ENCODE assay signal across 6 cellular contexts in the genomic region with DNA sequence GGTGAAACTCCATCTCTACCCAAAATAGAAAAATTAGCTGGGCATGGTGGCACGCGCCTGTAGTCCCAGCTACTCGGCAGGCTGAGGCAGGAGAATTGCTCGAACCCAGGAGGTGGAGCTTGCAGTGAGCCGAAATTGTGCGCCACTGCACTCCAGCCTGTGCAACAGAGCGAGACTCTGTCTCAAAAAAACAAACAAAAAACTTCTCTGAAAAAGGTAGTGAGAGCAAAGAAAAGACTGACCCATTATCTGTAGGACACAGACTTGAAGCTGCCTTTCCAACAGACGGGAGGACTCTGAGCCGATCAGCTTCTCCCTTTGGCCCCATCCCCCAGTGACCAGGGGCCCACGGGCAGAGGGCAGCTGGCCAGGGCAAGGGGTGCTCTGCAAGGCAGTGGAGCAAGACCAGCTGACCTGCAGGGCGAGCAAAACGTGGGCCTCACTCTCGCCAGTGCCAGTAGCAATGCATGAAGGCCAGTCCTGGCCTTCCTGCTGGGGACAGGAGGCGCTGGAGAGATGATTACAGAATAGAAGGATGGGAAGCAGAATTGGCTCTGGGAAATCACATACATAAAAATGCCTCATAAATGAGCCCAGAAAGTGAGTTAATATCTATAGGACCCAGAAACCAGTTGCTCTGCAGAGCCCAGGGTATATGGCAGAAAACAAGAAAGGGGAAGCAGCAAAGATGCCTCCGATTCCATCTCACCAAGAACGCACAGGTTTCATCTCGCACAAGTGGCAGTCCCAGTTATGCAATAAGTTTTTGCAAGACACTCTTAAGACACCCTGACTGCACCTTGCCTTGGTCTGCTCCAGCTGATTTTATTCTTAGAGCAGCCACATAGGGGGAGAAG. TPM values are rescaled to one million over a fixed set of nuclear protein-coding genes. Genes with fewer than 3 reads are reported as not detected.
DNase-seq lines count a peak whose midpoint lies in the region; ATAC-seq, FAIRE-seq and TF ChIP-seq lines count a peak whose summit lies in the region.

No MANE protein-coding gene starts in this region.

- no peak overlapping the region for H4K91ac ChIP-seq in IMR-90 (ENCODE audit: insufficient read depth, low read depth, low read length)

- no peak; the same call in 1 of the 2 replicates for TF ChIP-seq POLR2A in IMR-90 (IDR thresholded peaks at IDR 0.05; ENCODE audit: low read depth, low read length)
- no peak for TF ChIP-seq POLR2A in K562 (conservative IDR thresholded peaks at IDR 0.05)
- TF ChIP-seq POLR2A in prostate gland (IDR thresholded peaks at IDR 0.05) = no peak

- TF ChIP-seq RAD21 in IMR-90 (IDR thresholded peaks at IDR 0.05; ENCODE audit: low read length) = no peak
- TF ChIP-seq RAD21 in K562 (CRISPR knock-in tag; conservative IDR thresholded peaks at IDR 0.05 in 1 of 2, IDR thresholded peaks at IDR 0.05 in 1 of 2) = no peak

- H3K79me1 ChIP-seq in IMR-90 (ENCODE audit: low read depth in 1 of 2, low read length in 2 of 2) = peaks cover 13 to 64% of the 10 kb centered on the region in 2 experiments; a peak in 3 of 4 replicates

- no peak for TF ChIP-seq CTCF in IMR-90 (conservative IDR thresholded peaks at IDR 0.05; ENCODE audit: low read depth, low read length)
- no peak; a peak in 1 of 6 replicates for TF ChIP-seq CTCF in K562 (IDR thresholded peaks at IDR 0.05 in 2 of 3, conservative IDR thresholded peaks at IDR 0.05 in 1 of 3; ENCODE audit: insufficient read depth in 2 of 3, low read depth in 1 of 3, low read length in 3 of 3)
- no peak for TF ChIP-seq CTCF in prostate gland (IDR thresholded peaks at IDR 0.05)

- H2AK5ac ChIP-seq in IMR-90 (ENCODE audit: low read depth, low read length) = peak overlapping the region; percentile 72

- dilution Hi-C loops in IMR-90 (cut with HindIII; ENCODE audit: low sequenced_read_pairs, unreplicated experiment) = no loop called here

- H3K79me2 ChIP-seq in K562 (ENCODE audit: control insufficient read depth, insufficient read depth, low read length) = peaks cover 72% of the 10 kb centered on the region

- 60% methylated on average over 3 of the region's 17 CpGs; no CpG with 5 or more reads in 1 of the 2 experiments for WGBS in IMR-90 (ENCODE audit: extremely low coverage in 2 of 2, insufficient read length in 1 of 2), 2 experiments
- WGBS in K562 (ENCODE audit: insufficient coverage, low coverage, missing lambda C conversion rate) = 70% methylated on average over 15 of the region's 17 CpGs
- WGBS in prostate gland = 72% methylated on average over 17 of the region's 17 CpGs

- H3K14ac ChIP-seq in IMR-90 (replicated peaks; ENCODE audit: low read depth, low read length) = peak overlapping the region; percentile 76

- no peak overlapping the region for H2AFZ ChIP-seq in IMR-90 (replicated peaks; ENCODE audit: low read length, poor library complexity)
- no peak overlapping the region for H2AFZ ChIP-seq in K562 (ENCODE audit: low read depth, low read length)

- DNase-seq in IMR-90 (no peak), K562 (ENCODE audit: extremely low read depth in 1 of 4, low spot score in 3 of 4) (no peak), prostate gland (ENCODE audit: low spot score) (no peak), HuH-7 (ENCODE audit: low spot score) (no peak)

- ATAC-seq in IMR-90 (ENCODE audit: low read depth) = no peak
- ATAC-seq in K562 = no peak
- no peak for ATAC-seq in GM19023 (IDR thresholded peaks at IDR 0.05; ENCODE audit: unreplicated experiment)
- ATAC-seq in HG02588 (IDR thresholded peaks at IDR 0.05; ENCODE audit: unreplicated experiment) = no peak

- peak overlapping the region; percentile 90 for H2BK5ac ChIP-seq in IMR-90 (ENCODE audit: low read depth, low read length, poor library complexity, severe bottlenecking)

- H3K4me2 ChIP-seq in IMR-90 (ENCODE audit: low read depth, low read length) = peak overlapping the region; percentile 90
- H3K4me2 ChIP-seq in K562 (ENCODE audit: insufficient read depth, low read length) = peak overlapping the region; percentile 95

- no peak overlapping the region for H2BK120ac ChIP-seq in IMR-90 (ENCODE audit: low read depth, low read length)

- peak overlapping the region; percentile 96 for H3K4ac ChIP-seq in IMR-90 (ENCODE audit: low read depth, low read length)

- H3K27ac ChIP-seq in IMR-90 (ENCODE audit: insufficient read depth, low read length) (peak overlapping the region; percentile 84), K562 (ENCODE audit: extremely low read depth, low read depth, low read length) (no peak overlapping the region; the same call in 2 of the 3 replicates), prostate gland (peak overlapping the region; percentile 63 to 69)

- no peak for FAIRE-seq in K562 (lab: Jason Lieb, UNC)

- no peak overlapping the region; a peak in 1 of 4 replicates for H4K8ac ChIP-seq in IMR-90 (ENCODE audit: low read depth in 2 of 2, low read length in 2 of 2)

- H3K23ac ChIP-seq in IMR-90 (ENCODE audit: low read depth, low read length) = peak overlapping the region; percentile 61; the same call in 1 of the 2 replicates

- no peak overlapping the region for H3K18ac ChIP-seq in IMR-90 (ENCODE audit: low read depth, low read length)

- H3K9me3 ChIP-seq in IMR-90 (ENCODE audit: control insufficient read depth, insufficient read depth, low read length) (no peaks in the 10 kb centered on the region), K562 (replicated peaks; ENCODE audit: control insufficient read depth, insufficient read depth, low read depth, low read length) (no peaks in the 10 kb centered on the region), prostate gland (no peaks in the 10 kb centered on the region)

- H3K56ac ChIP-seq in IMR-90 (ENCODE audit: extremely low read depth, insufficient read depth, low read length) = no peak overlapping the region

- H3K27me3 ChIP-seq in IMR-90 (ENCODE audit: control insufficient read depth, insufficient read depth, low read length) (no peaks in the 10 kb centered on the region), K562 (ENCODE audit: control insufficient read depth in 2 of 2, insufficient read depth in 2 of 2, low read length in 2 of 2) (no peaks in the 10 kb centered on the region; a peak in 1 of 5 replicates), prostate gland (replicated peaks; ENCODE audit: insufficient read depth) (no peaks in the 10 kb centered on the region)

- peak overlapping the region; percentile 95 for H3K4me3 ChIP-seq in IMR-90 (ENCODE audit: insufficient read depth, low read depth, low read length)
- H3K4me3 ChIP-seq in K562 = peak overlapping the region; percentile 71; the same call in 1 of the 2 replicates
- peak overlapping the region in 1 of 2 donors; percentile 60 for H3K4me3 ChIP-seq in prostate gland

- H3K36me3 ChIP-seq in IMR-90 (ENCODE audit: control insufficient read depth, insufficient read depth, low read length) = peaks cover 36% of the 10 kb centered on the region
- H3K36me3 ChIP-seq in K562 (ENCODE audit: control insufficient read depth, insufficient read depth, low read length) = peaks cover 42% of the 10 kb centered on the region; the same call in 2 of the 3 replicates
- no peaks in the 10 kb centered on the region for H3K36me3 ChIP-seq in prostate gland

- H3K9ac ChIP-seq in IMR-90 (ENCODE audit: low read depth, low read length) (peak overlapping the region; percentile 94; the same call in 1 of the 2 replicates), K562 (ENCODE audit: insufficient read depth in 1 of 2, low read depth in 2 of 2, low read length in 2 of 2) (peak overlapping the region in 1 of 2 experiments; percentile 99; a peak in 2 of 4 replicates)

- H4K20me1 ChIP-seq in IMR-90 (ENCODE audit: insufficient read depth, low read length) = peaks cover 63% of the 10 kb centered on the region
- H4K20me1 ChIP-seq in K562 (replicated peaks; ENCODE audit: control insufficient read depth, insufficient read depth, low read length) = peaks cover 14% of the 10 kb centered on the region; the same call in 1 of the 2 replicates

- peak overlapping the region; percentile 99 for H2AK9ac ChIP-seq in IMR-90 (replicated peaks; ENCODE audit: low read depth, low read length, poor library complexity)

- H3K9me1 ChIP-seq in IMR-90 (ENCODE audit: insufficient read depth, low read length) = peaks cover 25% of the 10 kb centered on the region
- no peaks in the 10 kb centered on the region for H3K9me1 ChIP-seq in K562 (ENCODE audit: control insufficient read depth, insufficient read depth, low read length)

- H2BK20ac ChIP-seq in IMR-90 (ENCODE audit: low read depth, low read length) = no peak overlapping the region

- TF ChIP-seq EP300 in K562 (IDR thresholded peaks at IDR 0.05; ENCODE audit: low read length) = no peak

- peaks cover 28% of the 10 kb centered on the region for H3K4me1 ChIP-seq in IMR-90 (ENCODE audit: control insufficient read depth, insufficient read depth, low read length)
- H3K4me1 ChIP-seq in K562 (replicated peaks in 1 of 2; ENCODE audit: control insufficient read depth in 2 of 2, insufficient read depth in 2 of 2, low read length in 2 of 2) = peaks cover 40 to 71% of the 10 kb centered on the region in 2 experiments
- H3K4me1 ChIP-seq in prostate gland (replicated peaks) = peaks cover 3% of the 10 kb centered on the region

- intact Hi-C loops in IMR-90 (cut with micrococcal nuclease) = no loop called here
- intact Hi-C loops in K562 (cut with micrococcal nuclease) = no loop called here
- intact Hi-C loops in prostate gland (cut with DNase I) = no loop called here

- CTCF ChIA-PET in IMR-90 (lab: Yijun Ruan, JAX) (interaction anchor here (0.8 to 2.7 kb wide), 3 partner anchors 12 to 25 kb away, joined by 3 to 11 read pairs (median 3); no protein-coding TSS in a partner anchor), K562 (lab: Yijun Ruan, JAX; ENCODE audit: low intra/inter-chr PET ratio) (no interaction called here)

- POLR2A ChIA-PET in IMR-90 (lab: Charles Lee; ENCODE audit: unreplicated experiment) = no interaction called here
- POLR2A ChIA-PET in K562 (lab: Yijun Ruan, JAX) = interaction anchor here (0.6 to 9.0 kb wide), 10 partner anchors 10 to 1193 kb away, joined by 3 to 109 read pairs (median 4); no protein-coding TSS in a partner anchor

- in situ Hi-C loops in IMR-90 (cut with MboI; ENCODE audit: low sequenced_read_pairs) = no loop called here
- in situ Hi-C loops in K562 (cut with MboI) = no loop called here

- no peak overlapping the region for H2BK15ac ChIP-seq in IMR-90 (ENCODE audit: low read depth, low read length)

- BruUV-seq in IMR-90 (replicated peaks; lab: Mats Ljungman, UMichigan) = no TSS peak
- BruUV-seq in K562 (replicated peaks; lab: Mats Ljungman, UMichigan) = no TSS peak

- H4K5ac ChIP-seq in IMR-90 (ENCODE audit: low read depth, low read length) = no peak overlapping the region

RNA-seq across cellular contexts. Expression of a gene that starts 2.8 kb away (rescaled TPM):
- total RNA-seq in IMR-90 (2012; rRNA removed) (107 and 125 TPM in 2 replicates), K562 (2014; rRNA removed) (39.1 and 40.0 TPM in 2 replicates), K562 (2014; rRNA removed; fragmentation: Illumina TruSeq; extraction: Trizol) (7.2 and 11.5 TPM in 2 replicates), K562 (2015; rRNA removed; fragmentation: Illumina TruSeq; extraction: Trizol) (12.7 and 12.9 TPM in 2 replicates), K562 (2021) (65.0 and 69.6 TPM in 2 replicates), prostate gland (100 to 1,000 TPM in 1 of 2 donors, 10 to 100 TPM in 1; 38.8 to 104 TPM)
- polyA plus RNA-seq in IMR-90 (2012; rRNA removed) (209 and 216 TPM in 2 replicates), K562 (2011; rRNA removed) (16.4 and 34.2 TPM in 2 replicates), K562 (2014; fragmentation: Illumina TruSeq; extraction: Trizol) (41.0 and 45.1 TPM in 2 replicates), K562 (2014; fragmentation: Nextera tagmentation; extraction: Ambion mirVana) (under 1 TPM; 0.46 to 0.59 TPM), K562 (2014; rRNA removed) (26.8 and 27.3 TPM in 2 replicates)
- polyA plus RNA-seq in IMR-90 (2012; cell fraction: cytosol; rRNA removed) = 259 and 358 TPM in 2 replicates
- 267 and 410 TPM in 2 replicates for polyA plus RNA-seq in IMR-90 (2012; cell fraction: nucleus; rRNA removed; ENCODE audit: low replicate concordance)
- 20.8 and 92.1 TPM in 2 replicates for total RNA-seq in K562 (2011; cell fraction: chromatin; rRNA removed; ENCODE audit: low replicate concordance)
- total RNA-seq in K562 (2011; cell fraction: nucleolus; rRNA removed) = 57.7 and 64.3 TPM in 2 replicates
- total RNA-seq in K562 (2011; cell fraction: nucleoplasm; rRNA removed) = 24.2 and 37.8 TPM in 2 replicates
- 30.6 and 56.6 TPM in 2 replicates for polyA plus RNA-seq in K562 (2011; cell fraction: cytosol; rRNA removed)
- 30.2 and 48.9 TPM in 2 replicates for polyA plus RNA-seq in K562 (2011; cell fraction: nucleus; rRNA removed)
- polyA plus RNA-seq in K562 (2012) = 38.5 and 52.8 TPM in 2 replicates
- 26.8 and 39.2 TPM in 2 replicates for polyA minus RNA-seq in K562 (2011; rRNA and poly(A)+ RNA removed)
- 50.9 and 64.3 TPM in 2 replicates for polyA minus RNA-seq in K562 (2011; cell fraction: cytosol; rRNA and poly(A)+ RNA removed)
- polyA minus RNA-seq in K562 (2011; cell fraction: nucleus; rRNA and poly(A)+ RNA removed) = 17.4 and 22.8 TPM in 2 replicates

RNA-seq across cellular contexts. Expression of a gene that starts 31.1 kb away (rescaled TPM):
- under 0.01 TPM in 2 replicates for total RNA-seq in IMR-90 (2012; rRNA removed)
- polyA plus RNA-seq in IMR-90 (2012; rRNA removed) = 0.10 and 0.12 TPM in 2 replicates
- polyA plus RNA-seq in IMR-90 (2012; cell fraction: cytosol; rRNA removed) = 0.04 and 0.12 TPM in 2 replicates
- 0.50 and 0.59 TPM in 2 replicates for polyA plus RNA-seq in IMR-90 (2012; cell fraction: nucleus; rRNA removed; ENCODE audit: low replicate concordance)
- 19.1 and 64.6 TPM in 2 replicates for total RNA-seq in K562 (2011; cell fraction: chromatin; rRNA removed; ENCODE audit: low replicate concordance)
- total RNA-seq in K562 (2011; cell fraction: nucleolus; rRNA removed) = 33.3 and 37.9 TPM in 2 replicates
- 16.2 and 19.7 TPM in 2 replicates for total RNA-seq in K562 (2011; cell fraction: nucleoplasm; rRNA removed)
- total RNA-seq in K562 (2014; rRNA removed) = 4.0 and 7.1 TPM in 2 replicates
- 0.99 and 1.1 TPM in 2 replicates for total RNA-seq in K562 (2014; rRNA removed; fragmentation: Illumina TruSeq; extraction: Trizol)
- 2.1 and 2.5 TPM in 2 replicates for total RNA-seq in K562 (2015; rRNA removed; fragmentation: Illumina TruSeq; extraction: Trizol)
- 7.4 and 8.8 TPM in 2 replicates for total RNA-seq in K562 (2021)
- 2.2 and 3.6 TPM in 2 replicates for polyA plus RNA-seq in K562 (2011; rRNA removed)
- polyA plus RNA-seq in K562 (2011; cell fraction: cytosol; rRNA removed) = 2.0 and 4.5 TPM in 2 replicates
- 15.1 and 28.5 TPM in 2 replicates for polyA plus RNA-seq in K562 (2011; cell fraction: nucleus; rRNA removed)
- polyA plus RNA-seq in K562 (2012) = 4.7 and 6.3 TPM in 2 replicates
- 1.8 and 4.6 TPM in 2 replicates for polyA plus RNA-seq in K562 (2014; fragmentation: Illumina TruSeq; extraction: Trizol)
- under 1 TPM; 0.04 to 0.08 TPM for polyA plus RNA-seq in K562 (2014; fragmentation: Nextera tagmentation; extraction: Ambion mirVana)
- 7.9 and 11.8 TPM in 2 replicates for polyA plus RNA-seq in K562 (2014; rRNA removed)
- polyA minus RNA-seq in K562 (2011; rRNA and poly(A)+ RNA removed) = 2.1 and 3.0 TPM in 2 replicates
- polyA minus RNA-seq in K562 (2011; cell fraction: cytosol; rRNA and poly(A)+ RNA removed) = 3.2 and 3.5 TPM in 2 replicates
- polyA minus RNA-seq in K562 (2011; cell fraction: nucleus; rRNA and poly(A)+ RNA removed) = 12.1 and 12.2 TPM in 2 replicates
- 10 to 100 TPM; 17.2 to 24.0 TPM for total RNA-seq in prostate gland

RNA-seq across cellular contexts. Expression of a gene that starts 41.4 kb away (rescaled TPM):
- 3.2 and 3.6 TPM in 2 replicates for total RNA-seq in IMR-90 (2012; rRNA removed)
- 10.5 and 12.7 TPM in 2 replicates for polyA plus RNA-seq in IMR-90 (2012; rRNA removed)
- polyA plus RNA-seq in IMR-90 (2012; cell fraction: cytosol; rRNA removed) = 6.8 and 14.5 TPM in 2 replicates
- polyA plus RNA-seq in IMR-90 (2012; cell fraction: nucleus; rRNA removed; ENCODE audit: low replicate concordance) = 27.8 and 85.6 TPM in 2 replicates
- 50.6 and 183 TPM in 2 replicates for total RNA-seq in K562 (2011; cell fraction: chromatin; rRNA removed; ENCODE audit: low replicate concordance)
- total RNA-seq in K562 (2011; cell fraction: nucleolus; rRNA removed) = 131 and 133 TPM in 2 replicates
- total RNA-seq in K562 (2011; cell fraction: nucleoplasm; rRNA removed) = 70.0 and 70.2 TPM in 2 replicates
- total RNA-seq in K562 (2014; rRNA removed) = 22.2 and 22.4 TPM in 2 replicates
- 3.2 and 3.6 TPM in 2 replicates for total RNA-seq in K562 (2014; rRNA removed; fragmentation: Illumina TruSeq; extraction: Trizol)
- 6.2 and 7.7 TPM in 2 replicates for total RNA-seq in K562 (2015; rRNA removed; fragmentation: Illumina TruSeq; extraction: Trizol)
- total RNA-seq in K562 (2021) = 37.7 and 45.9 TPM in 2 replicates
- polyA plus RNA-seq in K562 (2011; rRNA removed) = 4.6 and 11.2 TPM in 2 replicates
- 6.2 and 17.3 TPM in 2 replicates for polyA plus RNA-seq in K562 (2011; cell fraction: cytosol; rRNA removed)
- polyA plus RNA-seq in K562 (2011; cell fraction: nucleus; rRNA removed) = 42.8 and 78.0 TPM in 2 replicates
- polyA plus RNA-seq in K562 (2012) = 22.5 and 32.9 TPM in 2 replicates
- polyA plus RNA-seq in K562 (2014; fragmentation: Illumina TruSeq; extraction: Trizol) = 5.2 and 15.8 TPM in 2 replicates
- under 1 TPM; 0.25 to 0.53 TPM for polyA plus RNA-seq in K562 (2014; fragmentation: Nextera tagmentation; extraction: Ambion mirVana)
- 21.0 and 21.6 TPM in 2 replicates for polyA plus RNA-seq in K562 (2014; rRNA removed)
- 5.7 and 7.2 TPM in 2 replicates for polyA minus RNA-seq in K562 (2011; rRNA and poly(A)+ RNA removed)
- polyA minus RNA-seq in K562 (2011; cell fraction: cytosol; rRNA and poly(A)+ RNA removed) = 18.2 and 19.4 TPM in 2 replicates
- polyA minus RNA-seq in K562 (2011; cell fraction: nucleus; rRNA and poly(A)+ RNA removed) = 45.1 and 49.8 TPM in 2 replicates
- 10 to 100 TPM; 38.4 to 66.1 TPM for total RNA-seq in prostate gland

RNA-seq across cellular contexts. Expression of a gene that starts 48.9 kb away (rescaled TPM):
- 6.4 and 6.5 TPM in 2 replicates for total RNA-seq in IMR-90 (2012; rRNA removed)
- polyA plus RNA-seq in IMR-90 (2012; rRNA removed) = 23.5 and 23.6 TPM in 2 replicates
- polyA plus RNA-seq in IMR-90 (2012; cell fraction: cytosol; rRNA removed) = 16.0 and 21.4 TPM in 2 replicates
- 43.3 and 68.3 TPM in 2 replicates for polyA plus RNA-seq in IMR-90 (2012; cell fraction: nucleus; rRNA removed; ENCODE audit: low replicate concordance)
- total RNA-seq in K562 (2011; cell fraction: chromatin; rRNA removed; ENCODE audit: low replicate concordance) = 18.6 and 35.5 TPM in 2 replicates
- 16.1 and 22.7 TPM in 2 replicates for total RNA-seq in K562 (2011; cell fraction: nucleolus; rRNA removed)
- 17.8 and 18.6 TPM in 2 replicates for total RNA-seq in K562 (2011; cell fraction: nucleoplasm; rRNA removed)
- 3.3 and 5.2 TPM in 2 replicates for total RNA-seq in K562 (2014; rRNA removed)
- 1.8 and 3.2 TPM in 2 replicates for total RNA-seq in K562 (2014; rRNA removed; fragmentation: Illumina TruSeq; extraction: Trizol)
- 2.5 and 2.6 TPM in 2 replicates for total RNA-seq in K562 (2015; rRNA removed; fragmentation: Illumina TruSeq; extraction: Trizol)
- 6.4 and 7.8 TPM in 2 replicates for total RNA-seq in K562 (2021)
- polyA plus RNA-seq in K562 (2011; rRNA removed) = 7.3 and 11.1 TPM in 2 replicates
- 9.0 and 9.1 TPM in 2 replicates for polyA plus RNA-seq in K562 (2011; cell fraction: cytosol; rRNA removed)
- 46.9 and 48.0 TPM in 2 replicates for polyA plus RNA-seq in K562 (2011; cell fraction: nucleus; rRNA removed)
- 5.8 and 10.7 TPM in 2 replicates for polyA plus RNA-seq in K562 (2012)
- 5.1 and 5.2 TPM in 2 replicates for polyA plus RNA-seq in K562 (2014; fragmentation: Illumina TruSeq; extraction: Trizol)
- under 1 TPM; 0.10 to 0.13 TPM for polyA plus RNA-seq in K562 (2014; fragmentation: Nextera tagmentation; extraction: Ambion mirVana)
- polyA plus RNA-seq in K562 (2014; rRNA removed) = 5.1 and 6.1 TPM in 2 replicates
- polyA minus RNA-seq in K562 (2011; rRNA and poly(A)+ RNA removed) = 3.4 and 4.0 TPM in 2 replicates
- 3.6 and 3.9 TPM in 2 replicates for polyA minus RNA-seq in K562 (2011; cell fraction: cytosol; rRNA and poly(A)+ RNA removed)
- 4.8 and 5.9 TPM in 2 replicates for polyA minus RNA-seq in K562 (2011; cell fraction: nucleus; rRNA and poly(A)+ RNA removed)
- 10 to 100 TPM; 14.1 to 32.6 TPM for total RNA-seq in prostate gland
